In genomic region chr21:9763807-9764206, GRCh38 we compare ENCODE assay signal across 30 cellular contexts.
"Had no signal": no experiment of that assay in that cellular context is flagged by ENCODE, and none has a peak within 500 bp of the region (broad histone marks: within the 10 kb centered on the region; RNA-seq: fewer than 3 reads in every experiment).

No MANE protein-coding gene starts in this region.

- H3K36me3 Mint-ChIP-seq: activated naive CD4-positive, alpha-beta T cell treated with anti-CD3 and anti-CD28 coated beads, Interleukin-2, amount 10 ng/mL, durations not matched to agents 7 days and 5 days; activated naive CD8-positive, alpha-beta T cell had no signal

- H3K27me3 ChIP-seq: adrenal gland, body of pancreas, esophagus squamous epithelium had no signal

- H3K9me3 Mint-ChIP-seq: activated CD4-positive, alpha-beta memory T cell treated with anti-CD3 and anti-CD28 coated beads, Interleukin-2, amount 10 ng/mL, durations not matched to agents 7 days and 5 days; activated CD4-positive, alpha-beta T cell treated with anti-CD3 and anti-CD28 coated beads, Interleukin-2, amount 10 ng/mL, durations not matched to agents 7 days and 5 days; activated naive CD4-positive, alpha-beta T cell treated with anti-CD3 and anti-CD28 coated beads, Interleukin-2, amount 10 ng/mL, durations not matched to agents 7 days and 5 days; activated naive CD8-positive, alpha-beta T cell treated with anti-CD3 and anti-CD28 coated beads, Interleukin-2, amount 50 U/mL, for 24 hours; activated T-cell treated with anti-CD3 and anti-CD28 coated beads, Interleukin-2, amount 50 U/mL, for 24 hours; activated T-cell treated with anti-CD3 and anti-CD28 coated beads, Interleukin-2, amount 50 U/mL, for 72 hours; effector memory CD8-positive, alpha-beta T cell had no signal

- H3K4me3 ChIP-seq: adrenal gland, body of pancreas, esophagus squamous epithelium, gastroesophageal sphincter had no signal

- H3K27me3 Mint-ChIP-seq: activated CD4-positive, alpha-beta memory T cell treated with anti-CD3 and anti-CD28 coated beads, Interleukin-2, amount 10 ng/mL, durations not matched to agents 7 days and 5 days; activated CD4-positive, alpha-beta T cell treated with anti-CD3 and anti-CD28 coated beads, Interleukin-2, amount 10 ng/mL, durations not matched to agents 7 days and 5 days; activated naive CD4-positive, alpha-beta T cell treated with anti-CD3 and anti-CD28 coated beads, Interleukin-2, amount 10 ng/mL, durations not matched to agents 7 days and 5 days; activated naive CD8-positive, alpha-beta T cell; activated naive CD8-positive, alpha-beta T cell treated with anti-CD3 and anti-CD28 coated beads, Interleukin-2, amount 50 U/mL, for 24 hours; activated T-cell treated with anti-CD3 and anti-CD28 coated beads, Interleukin-2, amount 50 U/mL, for 24 hours; effector memory CD8-positive, alpha-beta T cell; T-helper 17 cell had no signal

- H3K4me1 ChIP-seq: adrenal gland, body of pancreas, esophagus squamous epithelium, gastroesophageal sphincter had no signal

- H3K36me3 ChIP-seq: adrenal gland, esophagus squamous epithelium, gastroesophageal sphincter had no signal

- H3K9me3 ChIP-seq: adrenal gland, body of pancreas had no signal

- H3K4me3 Mint-ChIP-seq: activated CD4-positive, alpha-beta memory T cell treated with anti-CD3 and anti-CD28 coated beads, Interleukin-2, amount 10 ng/mL, durations not matched to agents 7 days and 5 days; activated CD4-positive, alpha-beta T cell treated with anti-CD3 and anti-CD28 coated beads, Interleukin-2, amount 10 ng/mL, durations not matched to agents 7 days and 5 days; activated naive CD4-positive, alpha-beta T cell treated with anti-CD3 and anti-CD28 coated beads, Interleukin-2, amount 10 ng/mL, durations not matched to agents 7 days and 5 days; activated naive CD8-positive, alpha-beta T cell; activated naive CD8-positive, alpha-beta T cell treated with anti-CD3 and anti-CD28 coated beads, Interleukin-2, amount 50 U/mL, for 24 hours; activated T-cell treated with anti-CD3 and anti-CD28 coated beads, Interleukin-2, amount 50 U/mL, for 24 hours; activated T-cell treated with anti-CD3 and anti-CD28 coated beads, Interleukin-2, amount 50 U/mL, for 72 hours; effector memory CD8-positive, alpha-beta T cell; T-helper 17 cell had no signal

- H3K4me1 Mint-ChIP-seq: activated CD4-positive, alpha-beta memory T cell treated with anti-CD3 and anti-CD28 coated beads, Interleukin-2, amount 10 ng/mL, durations not matched to agents 7 days and 5 days; activated CD4-positive, alpha-beta T cell treated with anti-CD3 and anti-CD28 coated beads, Interleukin-2, amount 10 ng/mL, durations not matched to agents 7 days and 5 days; activated naive CD4-positive, alpha-beta T cell treated with anti-CD3 and anti-CD28 coated beads, Interleukin-2, amount 10 ng/mL, durations not matched to agents 7 days and 5 days; activated naive CD8-positive, alpha-beta T cell treated with anti-CD3 and anti-CD28 coated beads, Interleukin-2, amount 50 U/mL, for 24 hours; T-helper 17 cell had no signal

- H3K27ac ChIP-seq: adrenal gland, body of pancreas, epithelial cell of prostate, esophagus squamous epithelium, gastroesophageal sphincter had no signal

- DNase-seq: activated CD4-positive, alpha-beta memory T cell treated with anti-CD3 and anti-CD28 coated beads, Interleukin-2, amount 10 ng/mL, durations not matched to agents 7 days and 5 days; activated CD4-positive, alpha-beta T cell treated with anti-CD3 and anti-CD28 coated beads for 1 hour; activated CD4-positive, alpha-beta T cell treated with anti-CD3 and anti-CD28 coated beads for 4 hours; activated CD4-positive, alpha-beta T cell treated with anti-CD3 and anti-CD28 coated beads, Interleukin-2, amount 10 ng/mL, durations not matched to agents 7 days and 5 days; activated CD4-positive, alpha-beta T cell treated with anti-CD3 and anti-CD28 coated beads, Interleukin-2, amount 50 U/mL, for 4 hours; activated CD4-positive, CD25-positive, alpha-beta regulatory T cell; activated CD8-positive, alpha-beta memory T cell treated with anti-CD3 and anti-CD28 coated beads, Interleukin-2, amount 50 U/mL, for 48 hours; activated gamma-delta T cell; activated naive CD4-positive, alpha-beta T cell; activated naive CD4-positive, alpha-beta T cell treated with anti-CD3 and anti-CD28 coated beads, Interleukin-2, amount 10 ng/mL, durations not matched to agents 7 days and 5 days; activated naive CD8-positive, alpha-beta T cell treated with anti-CD3 and anti-CD28 coated beads, Interleukin-2, amount 50 U/mL, for 24 hours; activated T-cell treated with anti-CD3 and anti-CD28 coated beads for 4 hours; activated T-cell treated with anti-CD3 and anti-CD28 coated beads, Interleukin-2, amount 50 U/mL, for 24 hours; activated T-cell treated with anti-CD3 and anti-CD28 coated beads, Interleukin-2, amount 50 U/mL, for 72 hours; amygdala; aorta; body of pancreas; caudate nucleus; cortex of kidney; dermis blood vessel endothelial cell; effector CD4-positive, alpha-beta T cell; effector memory CD8-positive, alpha-beta T cell; esophagus squamous epithelium; foreskin melanocyte; T-helper 1 cell; T-helper 17 cell had no signal

- H3K27ac Mint-ChIP-seq: activated CD4-positive, alpha-beta memory T cell treated with anti-CD3 and anti-CD28 coated beads, Interleukin-2, amount 10 ng/mL, durations not matched to agents 7 days and 5 days; activated CD4-positive, alpha-beta T cell treated with anti-CD3 and anti-CD28 coated beads, Interleukin-2, amount 10 ng/mL, durations not matched to agents 7 days and 5 days; activated naive CD4-positive, alpha-beta T cell treated with anti-CD3 and anti-CD28 coated beads, Interleukin-2, amount 10 ng/mL, durations not matched to agents 7 days and 5 days; activated naive CD8-positive, alpha-beta T cell; activated naive CD8-positive, alpha-beta T cell treated with anti-CD3 and anti-CD28 coated beads, Interleukin-2, amount 50 U/mL, for 24 hours; activated T-cell treated with anti-CD3 and anti-CD28 coated beads, Interleukin-2, amount 50 U/mL, for 24 hours; activated T-cell treated with anti-CD3 and anti-CD28 coated beads, Interleukin-2, amount 50 U/mL, for 72 hours; effector memory CD8-positive, alpha-beta T cell; T-helper 17 cell had no signal

- ATAC-seq: activated naive CD8-positive, alpha-beta T cell treated with anti-CD3 and anti-CD28 coated beads, Interleukin-2, amount 50 U/mL, for 24 hours; activated T-cell treated with anti-CD3 and anti-CD28 coated beads, Interleukin-2, amount 50 U/mL, for 72 hours; body of pancreas; effector memory CD8-positive, alpha-beta T cell; gastroesophageal sphincter; T-helper 17 cell had no signal
